Comparison of ENCODE assay signal across 16 cellular contexts in genomic region chr17:82843904-82844640, GRCh38. TPM values are rescaled to one million over a fixed set of nuclear protein-coding genes. Genes with fewer than 3 reads are reported as not detected.
DNase-seq lines count a peak whose midpoint lies in the region; ATAC-seq and TF ChIP-seq lines count a peak whose summit lies in the region.
"Had no signal": no experiment of that assay in that cellular context is flagged by ENCODE, and none has a peak within 500 bp of the region (broad histone marks: within the 10 kb centered on the region; RNA-seq: fewer than 3 reads in every experiment).

No MANE protein-coding gene starts in this region.

- peaks cover under 1 to 2% of the 10 kb centered on the region in 2 donors for H3K36me3 Mint-ChIP-seq in activated naive CD4-positive, alpha-beta T cell treated with anti-CD3 and anti-CD28 coated beads, Interleukin-2, amount 50 U/mL, for 72 hours
- H3K36me3 Mint-ChIP-seq in T-helper 17 cell (ENCODE audit: low read depth) = no peaks in the 10 kb centered on the region
- H3K36me3 Mint-ChIP-seq in stimulated activated effector memory CD8-positive, alpha-beta T cell treated with anti-CD3 and anti-CD28 coated beads, Interleukin-12 subunit alpha, Interleukin-12 subunit beta, amount 100 ng/mL, for 72 hours = no peaks in the 10 kb centered on the region

- no peaks in the 10 kb centered on the region for H3K27me3 ChIP-seq in lung (ENCODE audit: control insufficient read depth, insufficient read depth)
- H3K27me3 ChIP-seq: left lung had no signal

- peak overlapping the region; percentile 27 to 77 for H3K27ac Mint-ChIP-seq in activated naive CD4-positive, alpha-beta T cell treated with anti-CD3 and anti-CD28 coated beads, Interleukin-2, amount 50 U/mL, for 72 hours
- peak overlapping the region; percentile 49 for H3K27ac Mint-ChIP-seq in T-helper 17 cell
- H3K27ac Mint-ChIP-seq in stimulated activated effector memory CD8-positive, alpha-beta T cell treated with anti-CD3 and anti-CD28 coated beads, Interleukin-12 subunit alpha, Interleukin-12 subunit beta, amount 100 ng/mL, for 72 hours = peak overlapping the region; percentile 85
- H3K27ac Mint-ChIP-seq: activated B cell treated with CpG ODN at 0.5 μM for 24 hours; activated naive CD4-positive, alpha-beta T cell treated with anti-CD3 and anti-CD28 coated beads for 36 hours; CD4-positive, alpha-beta T cell had no signal

- H3K27ac ChIP-seq in lung (ENCODE audit: low read depth in 1 of 2, low read length in 1 of 2) = peak overlapping the region; percentile 55 to 59

- H3K36me3 ChIP-seq in lung (ENCODE audit: control insufficient read depth in 2 of 2, insufficient read depth in 2 of 2, low read length in 2 of 2) = peaks cover 0 to 3% of the 10 kb centered on the region in 2 donors
- H3K36me3 ChIP-seq: left lung had no signal

- H3K4me3 ChIP-seq in lung = no peak overlapping the region

- ATAC-seq in activated naive CD4-positive, alpha-beta T cell treated with anti-CD3 and anti-CD28 coated beads, Interleukin-2, amount 50 U/mL, for 72 hours = peak in 1 of 2 donors; percentile 71
- no peak for ATAC-seq in T-helper 17 cell
- ATAC-seq in lung (ENCODE audit: insufficient read depth, low FRiP score) = no peak
- ATAC-seq in stimulated activated effector memory CD8-positive, alpha-beta T cell treated with anti-CD3 and anti-CD28 coated beads, Interleukin-12 subunit alpha, Interleukin-12 subunit beta, amount 100 ng/mL, for 72 hours = no peak
- ATAC-seq in HG03025 (IDR thresholded peaks at IDR 0.05; ENCODE audit: low FRiP score, unreplicated experiment) = no peak
- no peak for ATAC-seq in HG03439 (IDR thresholded peaks at IDR 0.05; ENCODE audit: unreplicated experiment)

- WGBS in lung, 2 donors = 71 to 84% methylated on average over 7 of the region's 7 CpGs

- H3K27me3 Mint-ChIP-seq in T-helper 17 cell = no peaks in the 10 kb centered on the region
- H3K27me3 Mint-ChIP-seq: activated B cell treated with CpG ODN at 0.5 μM for 24 hours; CD4-positive, alpha-beta T cell had no signal

- H3K9me3 Mint-ChIP-seq in activated naive CD4-positive, alpha-beta T cell treated with anti-CD3 and anti-CD28 coated beads, Interleukin-2, amount 50 U/mL, for 72 hours = no peaks in the 10 kb centered on the region
- no peaks in the 10 kb centered on the region for H3K9me3 Mint-ChIP-seq in stimulated activated effector memory CD8-positive, alpha-beta T cell treated with anti-CD3 and anti-CD28 coated beads, Interleukin-12 subunit alpha, Interleukin-12 subunit beta, amount 100 ng/mL, for 72 hours
- H3K9me3 Mint-ChIP-seq: activated B cell treated with CpG ODN at 0.5 μM for 24 hours; activated naive CD4-positive, alpha-beta T cell treated with anti-CD3 and anti-CD28 coated beads for 36 hours; CD4-positive, alpha-beta T cell had no signal

- H3K4me1 Mint-ChIP-seq in T-helper 17 cell = peaks cover 10% of the 10 kb centered on the region
- H3K4me1 Mint-ChIP-seq in stimulated activated effector memory CD8-positive, alpha-beta T cell treated with anti-CD3 and anti-CD28 coated beads, Interleukin-12 subunit alpha, Interleukin-12 subunit beta, amount 100 ng/mL, for 72 hours = peaks cover 31% of the 10 kb centered on the region

- no peak overlapping the region for H3K4me3 Mint-ChIP-seq in T-helper 17 cell
- no peak overlapping the region for H3K4me3 Mint-ChIP-seq in stimulated activated effector memory CD8-positive, alpha-beta T cell treated with anti-CD3 and anti-CD28 coated beads, Interleukin-12 subunit alpha, Interleukin-12 subunit beta, amount 100 ng/mL, for 72 hours
- H3K4me3 Mint-ChIP-seq: activated B cell treated with CpG ODN at 0.5 μM for 24 hours; activated naive CD4-positive, alpha-beta T cell treated with anti-CD3 and anti-CD28 coated beads for 36 hours; CD4-positive, alpha-beta T cell had no signal

- no peak for TF ChIP-seq CTCF in lung (IDR thresholded peaks at IDR 0.05; ENCODE audit: control extremely low read depth, extremely low read depth)

- no peak for DNase-seq in activated naive CD4-positive, alpha-beta T cell treated with anti-CD3 and anti-CD28 coated beads, Interleukin-2, amount 50 U/mL, for 72 hours (ENCODE audit: low spot score in 2 of 2)
- no peak for DNase-seq in activated naive CD4-positive, alpha-beta T cell treated with Interleukin-2 at 50 U/mL for 16 hours
- DNase-seq in T-helper 17 cell (no peak), lung (ENCODE audit: low spot score) (no peak), MV-4-11 (lab: John Stamatoyannopoulos, UW) (no peak)
- no peak for DNase-seq in stimulated activated effector memory CD8-positive, alpha-beta T cell treated with anti-CD3 and anti-CD28 coated beads, Interleukin-12 subunit alpha, Interleukin-12 subunit beta, amount 100 ng/mL, for 72 hours (ENCODE audit: low spot score in 2 of 2)
- DNase-seq: activated B cell treated with CpG ODN at 0.5 μM for 24 hours; activated naive CD4-positive, alpha-beta T cell treated with anti-CD3 and anti-CD28 coated beads for 36 hours; foreskin fibroblast; NK-92 treated with Interleukin-12 subunit alpha and Interleukin-12 subunit beta, amount 100 ng/mL, for 24 hours; psoas muscle; T-helper 1 cell had no signal

- H3K4me1 ChIP-seq in lung (ENCODE audit: control insufficient read depth in 2 of 2, insufficient read depth in 2 of 2, low read length in 2 of 2) = peaks cover 0 to 4% of the 10 kb centered on the region in 2 donors
- H3K4me1 ChIP-seq: psoas muscle had no signal

- H3K9me3 ChIP-seq in T-helper 17 cell (ENCODE audit: control insufficient read depth, low read length, poor library complexity, severe bottlenecking) = no peaks in the 10 kb centered on the region
- no peaks in the 10 kb centered on the region for H3K9me3 ChIP-seq in lung (ENCODE audit: control insufficient read depth in 2 of 2, insufficient read depth in 1 of 2, low read length in 1 of 2)
- H3K9me3 ChIP-seq: left lung, psoas muscle had no signal

RNA-seq across cellular contexts. Expression of gene ZNF750, which starts 4.2 kb away (rescaled TPM):
- not detected for total RNA-seq in activated naive CD4-positive, alpha-beta T cell treated with anti-CD3 and anti-CD28 coated beads, Interleukin-2, amount 50 U/mL, for 72 hours
- total RNA-seq in T-helper 17 cell (not detected), lung (1 to 10 TPM; 1.5 to 4.4 TPM)
- 1 to 10 TPM; 1.3 to 2.2 TPM for polyA plus RNA-seq in lung
- total RNA-seq: activated B cell treated with CpG ODN at 0.5 μM for 24 hours; activated naive CD4-positive, alpha-beta T cell treated with anti-CD3 and anti-CD28 coated beads for 36 hours; CD4-positive, alpha-beta T cell had no signal
